Comparison of ENCODE assay signal across 12 cellular contexts in genomic region chr3:13277130-13277783, GRCh38.
DNase-seq lines count a peak whose midpoint lies in the region; ATAC-seq, FAIRE-seq and TF ChIP-seq lines count a peak whose summit lies in the region.
"Had no signal": no experiment of that assay in that cellular context is flagged by ENCODE, and none has a peak within 500 bp of the region (broad histone marks: within the 10 kb centered on the region; RNA-seq: fewer than 3 reads in every experiment).

No MANE protein-coding gene starts in this region.

- H4K8ac ChIP-seq in H1 (ENCODE audit: extremely low read depth, insufficient read depth, low read length) (no peak overlapping the region), mesendoderm (ENCODE audit: low read depth, low read length) (no peak overlapping the region)

- H2BK5ac ChIP-seq in H1 (ENCODE audit: low read depth, low read length) (no peak overlapping the region), mesendoderm (ENCODE audit: low read length) (no peak overlapping the region)

- POLR2A ChIA-PET in H1 (lab: Charles Lee; ENCODE audit: partially characterized antibody): no interaction called here

- no peak for TF ChIP-seq EP300 in H1 (IDR thresholded peaks at IDR 0.05; ENCODE audit: borderline replicate concordance in 1 of 2, low read depth in 2 of 2, low read length in 2 of 2)

- no peaks in the 10 kb centered on the region for H3K79me1 ChIP-seq in H1 (ENCODE audit: low read depth, low read length)
- no peaks in the 10 kb centered on the region for H3K79me1 ChIP-seq in mesendoderm (ENCODE audit: low read length)

- H3K4me3 ChIP-seq in H1 (ENCODE audit: extremely low read depth in 1 of 4, insufficient read depth in 2 of 4, low read depth in 3 of 4, low read length in 4 of 4) (no peak overlapping the region), mesendoderm (ENCODE audit: low read length) (no peak overlapping the region)
- H3K4me3 ChIP-seq: hepatocyte had no signal

- H3K4me2 ChIP-seq in H1 (ENCODE audit: insufficient read depth in 1 of 2, low read depth in 2 of 2, low read length in 2 of 2) (no peak overlapping the region), mesendoderm (ENCODE audit: low read length) (no peak overlapping the region)
- H3K4me2 ChIP-seq: hepatocyte had no signal

- H3K36me3 ChIP-seq in H1 (ENCODE audit: control insufficient read depth in 2 of 4, insufficient read depth in 4 of 4, low read length in 3 of 4): no peaks in the 10 kb centered on the region
- no peaks in the 10 kb centered on the region for H3K36me3 ChIP-seq in mesendoderm (ENCODE audit: control insufficient read depth, insufficient read depth, low read length)

- CTCF ChIA-PET in H1 (lab: Charles Lee; ENCODE audit: partially characterized antibody): interaction anchor here (0.7 to 1.3 kb wide), 4 partner anchors 48 to 1934 kb away, joined by 3 to 5 read pairs (median 4); no protein-coding TSS in a partner anchor

- peaks cover 0 to 5% of the 10 kb centered on the region in 2 experiments for H4K20me1 ChIP-seq in H1 (replicated peaks in 1 of 2; ENCODE audit: control insufficient read depth in 1 of 2, insufficient read depth in 2 of 2, low read length in 2 of 2)

- H4K5ac ChIP-seq in H1 (ENCODE audit: insufficient read length, low read depth, low read length) (no peak overlapping the region), mesendoderm (ENCODE audit: low read length) (no peak overlapping the region)

- H2BK15ac ChIP-seq in H1 (ENCODE audit: low read length) (no peak overlapping the region), mesendoderm (replicated peaks; ENCODE audit: low read depth) (no peak overlapping the region)

- no peaks in the 10 kb centered on the region for H3K9me3 ChIP-seq in H1 (ENCODE audit: insufficient read depth in 2 of 2, low read depth in 1 of 2, low read length in 1 of 2)

- no peak for FAIRE-seq in H1 (lab: Jason Lieb, UNC)
- FAIRE-seq: TTC549 had no signal

- peak overlapping the region; percentile 84 for H2BK120ac ChIP-seq in H1 (replicated peaks; ENCODE audit: low read depth, low read length)
- no peak overlapping the region for H2BK120ac ChIP-seq in mesendoderm (ENCODE audit: low read depth, low read length)

- H3K9ac ChIP-seq in H1 (replicated peaks in 1 of 4; ENCODE audit: extremely low read depth in 1 of 4, low read depth in 3 of 4, low read length in 3 of 4): no peak overlapping the region
- H3K9ac ChIP-seq in mesendoderm (ENCODE audit: low read length): no peak overlapping the region

- no peak overlapping the region for H4K91ac ChIP-seq in H1 (replicated peaks; ENCODE audit: insufficient read length, low read length)

- H3K4ac ChIP-seq in H1 (replicated peaks; ENCODE audit: insufficient read length, low read depth, low read length) (no peak overlapping the region), mesendoderm (ENCODE audit: low read depth, low read length) (no peak overlapping the region)

- no peak overlapping the region for H2BK12ac ChIP-seq in H1 (ENCODE audit: low read depth, low read length)

- no peak overlapping the region for H2BK20ac ChIP-seq in H1 (ENCODE audit: low read length)

- H2AFZ ChIP-seq in H1 (ENCODE audit: low read length): no peak overlapping the region
- H2AFZ ChIP-seq: hepatocyte had no signal

- DNase-seq in NCI-H524 treated with DMSO at 0.1 percent for 48 hours (lab: John Stamatoyannopoulos, UW): peak; percentile 13
- no peak for DNase-seq in H1 (ENCODE audit: low read depth in 1 of 2, low spot score in 2 of 2)
- no peak for DNase-seq in mesendoderm
- no peak for DNase-seq in substantia nigra (lab: John Stamatoyannopoulos, UW)
- DNase-seq in NCI-H2196 treated with DMSO at 0.1 percent for 48 hours (lab: John Stamatoyannopoulos, UW; ENCODE audit: unreplicated experiment): no peak
- no peak for DNase-seq in stimulated activated CD4-positive, alpha-beta T cell treated with anti-CD3 and anti-CD28 coated beads, Interleukin-15, amount 100 ng/mL, for 24 hours
- no peak for DNase-seq in HT-29 (ENCODE audit: low spot score)
- DNase-seq: effector memory CD8-positive, alpha-beta T cell; SIG-M5 had no signal

- no peak overlapping the region for H3K56ac ChIP-seq in H1 (replicated peaks; ENCODE audit: insufficient read length, low read depth, low read length)
- H3K56ac ChIP-seq in mesendoderm (ENCODE audit: low read length): peak overlapping the region; percentile 15

- TF ChIP-seq CTCF in H1 (IDR thresholded peaks at IDR 0.05; ENCODE audit: control extremely low read depth in 1 of 3, insufficient read depth in 1 of 3, low read depth in 1 of 3, low read length in 3 of 3): no peak

- H3K4me1 ChIP-seq in H1 (replicated peaks in 1 of 4; ENCODE audit: control insufficient read depth in 3 of 4, insufficient read depth in 4 of 4, low read length in 3 of 4): peaks cover 0 to 13% (median 7%) of the 10 kb centered on the region in 4 experiments; a peak in 5 of 7 replicates
- peaks cover 2% of the 10 kb centered on the region for H3K4me1 ChIP-seq in mesendoderm (ENCODE audit: control insufficient read depth, low read depth, low read length)

- WGBS in H1 (ENCODE audit: extremely low coverage in 1 of 2, insufficient coverage in 1 of 2, insufficient read length in 1 of 2, insufficient replicate concordance in 2 of 2, low coverage in 1 of 2, low lambda C conversion rate in 2 of 2, missing lambda C conversion rate in 1 of 2), 2 experiments: 88% methylated on average over 16 of the region's 16 CpGs; no CpG with 5 or more reads in 1 of the 2 experiments
- no CpG with 5 or more reads among the region's 16 CpGs for WGBS in mesendoderm (ENCODE audit: extremely low coverage, insufficient coverage, low lambda C conversion rate)

- H3K79me2 ChIP-seq in H1 (ENCODE audit: control insufficient read depth in 1 of 2, insufficient read depth in 2 of 2, low read length in 2 of 2): no peaks in the 10 kb centered on the region
- H3K79me2 ChIP-seq in mesendoderm (ENCODE audit: control insufficient read depth, insufficient read depth, low read length): no peaks in the 10 kb centered on the region
- H3K79me2 ChIP-seq: hepatocyte had no signal

- H3K23me2 ChIP-seq in H1 (ENCODE audit: low read depth, low read length): peaks cover 6% of the 10 kb centered on the region; the same call in 1 of the 2 replicates

- no peak for TF ChIP-seq POLR2A in H1 (IDR thresholded peaks at IDR 0.05; ENCODE audit: control extremely low read depth in 1 of 2, low read depth in 2 of 2, low read length in 2 of 2)

- H3K23ac ChIP-seq in H1 (ENCODE audit: insufficient read length) (no peak overlapping the region), mesendoderm (ENCODE audit: low read length) (no peak overlapping the region)

- ATAC-seq in HG03135 (IDR thresholded peaks at IDR 0.05; ENCODE audit: unreplicated experiment): no peak
- ATAC-seq: effector memory CD8-positive, alpha-beta T cell had no signal

- no peak overlapping the region for H3K14ac ChIP-seq in H1 (ENCODE audit: insufficient read length)

- H3K27me3 ChIP-seq in H1 (replicated peaks in 1 of 4; ENCODE audit: control insufficient read depth in 3 of 4, extremely low read depth in 1 of 4, insufficient read depth in 3 of 4, low read length in 3 of 4) (peaks cover 7 to 17% (median 11%) of the 10 kb centered on the region in 4 experiments; a peak in 6 of 7 replicates), mesendoderm (ENCODE audit: insufficient read depth, low read length, poor library complexity) (no peaks in the 10 kb centered on the region)

- no peak overlapping the region for H3K27ac ChIP-seq in H1 (ENCODE audit: low read depth, low read length)
- H3K27ac ChIP-seq in mesendoderm (ENCODE audit: low read depth, low read length): no peak overlapping the region
- H3K27ac ChIP-seq in substantia nigra (ENCODE audit: low read depth, low read length, poor library complexity, severe bottlenecking): peak overlapping the region; percentile 51
- H3K27ac ChIP-seq: hepatocyte had no signal

- H3K18ac ChIP-seq in H1 (ENCODE audit: extremely low read depth, low read length) (no peak overlapping the region), mesendoderm (ENCODE audit: low read length) (no peak overlapping the region)

- no peak for TF ChIP-seq RAD21 in H1 (IDR thresholded peaks at IDR 0.05 in 1 of 2, conservative IDR thresholded peaks at IDR 0.05 in 1 of 2; ENCODE audit: low read depth in 2 of 2, low read length in 2 of 2)

- H2AK5ac ChIP-seq in H1 (ENCODE audit: low read depth, low read length) (no peak overlapping the region), mesendoderm (ENCODE audit: low read length) (no peak overlapping the region)

TF ChIP-seq in H1, 55 proteins besides CTCF, POLR2A, EP300 and RAD21:
- no peak for TF ChIP-seq SIRT6 (IDR thresholded peaks at IDR 0.05; ENCODE audit: low read length)
- TF ChIP-seq CHD1 (IDR thresholded peaks at IDR 0.05; ENCODE audit: low read depth, low read length): no peak
- TF ChIP-seq SIX5 (IDR thresholded peaks at IDR 0.05; ENCODE audit: low read depth, low read length): no peak
- TF ChIP-seq KDM5A (IDR thresholded peaks at IDR 0.05; ENCODE audit: low read length): no peak
- no peak for TF ChIP-seq TCF12 (IDR thresholded peaks at IDR 0.05; ENCODE audit: low read depth, low read length)
- no peak for TF ChIP-seq POU5F1 (IDR thresholded peaks at IDR 0.05; ENCODE audit: low read depth, low read length)
- TF ChIP-seq TEAD4 (IDR thresholded peaks at IDR 0.05; ENCODE audit: low read depth, low read length): no peak
- no peak for TF ChIP-seq USF2 (IDR thresholded peaks at IDR 0.05; ENCODE audit: low read length)
TF ChIP-seq in H1: peak in this region for 0.
